Comparison of ENCODE assay signal across 10 cellular contexts in the genomic region with DNA sequence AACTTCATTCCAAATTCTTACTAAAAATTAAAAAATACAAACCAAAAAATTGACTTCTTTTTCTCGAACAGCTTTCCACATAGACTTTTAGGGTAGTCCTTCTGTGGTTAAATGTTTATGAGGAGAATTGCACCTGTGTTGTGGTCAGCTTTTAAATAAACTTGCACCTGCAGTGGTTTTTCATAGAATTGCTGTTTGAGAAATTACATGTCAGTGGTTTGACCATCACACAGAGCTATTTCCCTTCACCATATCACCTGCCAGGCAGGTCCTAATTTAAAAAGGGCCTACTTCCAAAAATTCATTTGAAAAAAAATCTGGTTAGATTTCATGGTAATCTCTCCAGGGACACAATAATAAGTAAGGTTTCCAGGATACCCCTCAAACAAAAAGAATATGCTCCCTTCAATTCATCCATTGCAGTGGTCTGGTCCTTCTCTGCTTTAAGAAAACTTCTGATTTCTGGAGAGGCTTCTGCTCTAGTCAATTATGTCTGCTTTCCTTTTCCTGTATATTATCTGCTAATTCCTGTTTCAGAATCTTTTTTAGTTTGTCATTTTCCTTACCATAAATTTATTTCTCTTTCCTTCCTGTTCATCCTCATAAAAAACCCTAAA. TPM values are rescaled to one million over a fixed set of nuclear protein-coding genes. Genes with fewer than 3 reads are reported as not detected.
DNase-seq lines count a peak whose midpoint lies in the region; ATAC-seq and TF ChIP-seq lines count a peak whose summit lies in the region.
"Had no signal": no experiment of that assay in that cellular context is flagged by ENCODE, and none has a peak within 500 bp of the region (broad histone marks: within the 10 kb centered on the region; RNA-seq: fewer than 3 reads in every experiment).

No MANE protein-coding gene starts in this region.

- no peaks in the 10 kb centered on the region for H3K27me3 ChIP-seq in Peyer's patch
- H3K27me3 ChIP-seq: heart left ventricle had no signal

- peak overlapping the region in 2 of 4 donors; percentile 5 to 69 for H3K27ac ChIP-seq in Peyer's patch
- no peak overlapping the region for H3K27ac ChIP-seq in substantia nigra (ENCODE audit: low read depth, low read length, poor library complexity, severe bottlenecking)
- H3K27ac ChIP-seq: heart left ventricle had no signal

- in situ Hi-C loops in GM13977 (cut with MboI; ENCODE audit: low pct_unique_long_range_greater_than_20kb, low sequenced_read_pairs, unreplicated experiment) = no loop called here

- H3K9me3 ChIP-seq in Peyer's patch = no peaks in the 10 kb centered on the region
- H3K9me3 ChIP-seq: heart left ventricle had no signal

- DNase-seq in GM13977 (ENCODE audit: low spot score) (peak; percentile 22), RPMI8226 (peak; percentile 82), NCI-H2081 (lab: John Stamatoyannopoulos, UW) (no peak), T1000 (lab: John Stamatoyannopoulos, UW) (no peak), Peyer's patch (no peak), substantia nigra (lab: John Stamatoyannopoulos, UW) (no peak)
- DNase-seq: activated CD4-positive, alpha-beta T cell treated with anti-CD3 and anti-CD28 coated beads for 4 hours; heart left ventricle had no signal

- ATAC-seq in GM19455 (IDR thresholded peaks at IDR 0.05; ENCODE audit: unreplicated experiment) (peak; percentile 73), HG03045 (IDR thresholded peaks at IDR 0.05; ENCODE audit: unreplicated experiment) (peak; percentile 77)
- ATAC-seq: heart left ventricle had no signal

- H3K4me3 ChIP-seq in Peyer's patch = no peak overlapping the region
- H3K4me3 ChIP-seq: heart left ventricle had no signal

- TF ChIP-seq CTCF in GM13977 (IDR thresholded peaks at IDR 0.05; ENCODE audit: extremely low read depth, insufficient read depth, missing control alignments) (no peak), Peyer's patch (IDR thresholded peaks at IDR 0.05) (no peak)

- H3K36me3 ChIP-seq in Peyer's patch = no peaks in the 10 kb centered on the region
- H3K36me3 ChIP-seq: heart left ventricle had no signal

- peaks cover 0 to 10% (median 0%) of the 10 kb centered on the region in 4 donors for H3K4me1 ChIP-seq in Peyer's patch
- H3K4me1 ChIP-seq: heart left ventricle had no signal

- no peak for TF ChIP-seq POLR2A in Peyer's patch (IDR thresholded peaks at IDR 0.05)

RNA-seq across cellular contexts. Expression of a gene that starts 9.8 kb away (rescaled TPM):
- total RNA-seq in Peyer's patch = 10 to 100 TPM; 13.3 to 37.1 (median 15.6) TPM

RNA-seq across cellular contexts. Expression of a gene that starts 12.2 kb away (rescaled TPM):
- 100 to 1,000 TPM in 2 of 4 donors, 10 to 100 TPM in 2; 15.9 to 326 (median 89.6) TPM for total RNA-seq in Peyer's patch

RNA-seq across cellular contexts. Expression of a gene that starts 43.3 kb away (rescaled TPM):
- total RNA-seq in Peyer's patch = 100 to 1,000 TPM in 1 of 4 donors, 10 to 100 TPM in 3; 36.1 to 113 (median 47.1) TPM

RNA-seq across cellular contexts. Expression of a gene that starts 49.9 kb away (rescaled TPM):
- not detected for total RNA-seq in Peyer's patch

Comparison
In these comparisons a context has a peak if more than half of its experiments do, and no peak if none do; other contexts are left out.
1. DNase-seq: peak in GM13977 (single experiment) and RPMI8226 (single experiment); none in NCI-H2081 (0 of 2), T1000 (single experiment), Peyer's patch (0 of 3) and substantia nigra (0 of 49).